16 cellular contexts compared by ENCODE assay signal in genomic region chr19:46698395-46699321, GRCh38. TPM values are rescaled to one million over a fixed set of nuclear protein-coding genes. Genes with fewer than 3 reads are reported as not detected.
"Had no signal": no experiment of that assay in that cellular context is flagged by ENCODE, and none has a peak within 500 bp of the region (broad histone marks: within the 10 kb centered on the region; RNA-seq: fewer than 3 reads in every experiment).

No MANE protein-coding gene starts in this region.

- H3K4me3 Mint-ChIP-seq: activated naive CD8-positive, alpha-beta T cell treated with anti-CD3 and anti-CD28 coated beads, Interleukin-2, amount 10 ng/mL, durations not matched to agents 7 days and 5 days; immature natural killer cell; naive thymus-derived CD4-positive, alpha-beta T cell had no signal

- DNase-seq: activated CD4-positive, alpha-beta T cell treated with anti-CD3 and anti-CD28 coated beads, Interleukin-2, amount 50 U/mL, for 1 hour; activated CD4-positive, CD25-positive, alpha-beta regulatory T cell; activated effector memory CD4-positive, alpha-beta T cell treated with anti-CD3 and anti-CD28 coated beads, Interleukin-2, amount 50 U/mL, for 16 hours; activated naive CD8-positive, alpha-beta T cell treated with anti-CD3 and anti-CD28 coated beads, Interleukin-2, amount 10 ng/mL, durations not matched to agents 7 days and 5 days; activated T-cell treated with anti-CD3 and anti-CD28 coated beads, Interleukin-2, amount 50 U/mL, for 1 hour; aorta; dorsolateral prefrontal cortex; immature natural killer cell; lower lobe of right lung; naive thymus-derived CD4-positive, alpha-beta T cell; nucleus accumbens; psoas muscle; stimulated activated CD4-positive, alpha-beta T cell treated with anti-CD3 and anti-CD28 coated beads, Interleukin-2, amount 100 ng/mL, for 24 hours; stimulated activated naive CD8-positive, alpha-beta T cell treated with anti-CD3 and anti-CD28 coated beads, Interleukin-15, Interleukin-2, amounts not matched to agents 100 U/mL and 50 U/mL, for 24 hours had no signal

- H3K27ac ChIP-seq: lower lobe of right lung, psoas muscle had no signal

- H3K4me1 ChIP-seq: lower lobe of right lung, psoas muscle had no signal

- H3K27ac Mint-ChIP-seq: activated naive CD8-positive, alpha-beta T cell treated with anti-CD3 and anti-CD28 coated beads, Interleukin-2, amount 10 ng/mL, durations not matched to agents 7 days and 5 days; immature natural killer cell had no signal

- H3K27me3 Mint-ChIP-seq: activated naive CD8-positive, alpha-beta T cell treated with anti-CD3 and anti-CD28 coated beads, Interleukin-2, amount 10 ng/mL, durations not matched to agents 7 days and 5 days; naive thymus-derived CD4-positive, alpha-beta T cell had no signal

- H3K4me1 Mint-ChIP-seq: activated naive CD8-positive, alpha-beta T cell treated with anti-CD3 and anti-CD28 coated beads, Interleukin-2, amount 10 ng/mL, durations not matched to agents 7 days and 5 days; immature natural killer cell had no signal

- H3K9me3 ChIP-seq: esophagus muscularis mucosa, lower lobe of right lung, psoas muscle had no signal

- H3K9me3 Mint-ChIP-seq: activated naive CD8-positive, alpha-beta T cell treated with anti-CD3 and anti-CD28 coated beads, Interleukin-2, amount 10 ng/mL, durations not matched to agents 7 days and 5 days; immature natural killer cell; naive thymus-derived CD4-positive, alpha-beta T cell had no signal

- H3K27me3 ChIP-seq: dorsolateral prefrontal cortex, esophagus muscularis mucosa had no signal

- ATAC-seq: naive thymus-derived CD4-positive, alpha-beta T cell; stimulated activated naive CD8-positive, alpha-beta T cell treated with anti-CD3 and anti-CD28 coated beads, Interleukin-15, Interleukin-2, amounts not matched to agents 100 U/mL and 50 U/mL, for 24 hours had no signal

- FAIRE-seq: endometrium had no signal

RNA-seq across cellular contexts. Expression of gene DACT3, which starts 37.7 kb away (rescaled TPM):
- polyA plus RNA-seq: immature natural killer cell had no signal
